20 cellular contexts compared by ENCODE assay signal in genomic region chr3:61736506-61736905, GRCh38.
A peak's percentile ranks its signal among the peaks of the same experiment; 100 is the strongest.
DNase-seq lines count a peak whose midpoint lies in the region; ATAC-seq and TF ChIP-seq lines count a peak whose summit lies in the region.
"Had no signal": no experiment of that assay in that cellular context is flagged by ENCODE, and none has a peak within 500 bp of the region (broad histone marks: within the 10 kb centered on the region; RNA-seq: fewer than 3 reads in every experiment).

No MANE protein-coding gene starts in this region.

- H3K9me3 ChIP-seq in IMR-90 (ENCODE audit: control insufficient read depth, insufficient read depth, low read length), result no peaks in the 10 kb centered on the region
- H3K9me3 ChIP-seq: A549, BE2C, SJSA1 had no signal

- H3K56ac ChIP-seq in IMR-90 (ENCODE audit: extremely low read depth, insufficient read depth, low read length), result no peak overlapping the region

- H4K8ac ChIP-seq in IMR-90 (ENCODE audit: low read depth in 2 of 2, low read length in 2 of 2), result no peak overlapping the region

- no peak overlapping the region for H3K4me2 ChIP-seq in IMR-90 (ENCODE audit: low read depth, low read length)
- H3K4me2 ChIP-seq: A549 had no signal

- no peak overlapping the region for H3K18ac ChIP-seq in IMR-90 (ENCODE audit: low read depth, low read length)

- peaks cover 11% of the 10 kb centered on the region for H3K36me3 Mint-ChIP-seq in brain

- H3K4ac ChIP-seq in IMR-90 (ENCODE audit: low read depth, low read length), result no peak overlapping the region

- no peaks in the 10 kb centered on the region for H3K36me3 ChIP-seq in IMR-90 (ENCODE audit: control insufficient read depth, insufficient read depth, low read length)
- H3K36me3 ChIP-seq in H7 (replicated peaks; ENCODE audit: control insufficient read depth, insufficient read depth, low read length), result no peaks in the 10 kb centered on the region
- H3K36me3 ChIP-seq: BE2C, SJSA1 had no signal

- no TSS peak for BruUV-seq in IMR-90 (replicated peaks; lab: Mats Ljungman, UMichigan)

- intact Hi-C loops in IMR-90 (cut with micrococcal nuclease), result no loop called here

- peaks cover 68% of the 10 kb centered on the region for H3K4me1 Mint-ChIP-seq in brain

- CTCF ChIA-PET in IMR-90 (lab: Yijun Ruan, JAX), result no interaction called here

- no peaks in the 10 kb centered on the region for H3K4me1 ChIP-seq in IMR-90 (ENCODE audit: control insufficient read depth, insufficient read depth, low read length)
- H3K4me1 ChIP-seq: A549, BE2C, SJSA1 had no signal

- H3K79me1 ChIP-seq in IMR-90 (ENCODE audit: low read depth in 1 of 2, low read length in 2 of 2), result peaks cover 13 to 41% of the 10 kb centered on the region in 2 experiments

- no peak for TF ChIP-seq RAD21 in IMR-90 (IDR thresholded peaks at IDR 0.05; ENCODE audit: low read length)

- TF ChIP-seq CTCF in IMR-90 (conservative IDR thresholded peaks at IDR 0.05; ENCODE audit: low read depth, low read length) (no peak), brain (conservative IDR thresholded peaks at IDR 0.05) (no peak)

- no peak overlapping the region for H3K27ac ChIP-seq in IMR-90 (ENCODE audit: insufficient read depth, low read length)
- H3K27ac ChIP-seq: A549, SJSA1 had no signal

- H4K5ac ChIP-seq in IMR-90 (ENCODE audit: low read depth, low read length), result no peak overlapping the region

- no peak overlapping the region for H3K4me3 ChIP-seq in IMR-90 (ENCODE audit: insufficient read depth, low read depth, low read length)
- no peak overlapping the region for H3K4me3 ChIP-seq in H7 (ENCODE audit: insufficient read depth, low read depth, low read length)
- H3K4me3 ChIP-seq: A549, K562, SJSA1 had no signal

- no CpG with 5 or more reads among the region's 5 CpGs for WGBS in IMR-90 (ENCODE audit: extremely low coverage in 2 of 2, insufficient read length in 1 of 2), 2 experiments

- H3K4me3 Mint-ChIP-seq in brain, result peak overlapping the region in 1 of 5 experiments; percentile 21

- H2AK9ac ChIP-seq in IMR-90 (replicated peaks; ENCODE audit: low read depth, low read length, poor library complexity), result no peak overlapping the region

- no peak overlapping the region for H2BK5ac ChIP-seq in IMR-90 (ENCODE audit: low read depth, low read length, poor library complexity, severe bottlenecking)

- H3K9ac ChIP-seq in IMR-90 (ENCODE audit: low read depth, low read length), result no peak overlapping the region

- H3K14ac ChIP-seq in IMR-90 (replicated peaks; ENCODE audit: low read depth, low read length), result no peak overlapping the region

- no peak overlapping the region for H3K23ac ChIP-seq in IMR-90 (ENCODE audit: low read depth, low read length)

- dilution Hi-C loops in IMR-90 (cut with HindIII; ENCODE audit: low sequenced_read_pairs, unreplicated experiment), result no loop called here

- H3K9me3 Mint-ChIP-seq in brain, result peaks cover 0 to 2% (median 0%) of the 10 kb centered on the region in 5 experiments

- in situ Hi-C loops in IMR-90 (cut with MboI; ENCODE audit: low sequenced_read_pairs), result no loop called here

- DNase-seq in Daoy (ENCODE audit: low read depth) (peak; percentile 8), IMR-90 (peak; percentile 7), kidney tubule cell (ENCODE audit: low spot score) (peak; percentile 52), H7 (no peak)
- DNase-seq in activated CD4-positive, alpha-beta T cell treated with anti-CD3 and anti-CD28 coated beads, Interleukin-2, amount 50 U/mL, for 1 hour, result no peak
- DNase-seq: BE2C; NCI-H1092 treated with DMSO at 0.1 percent for 48 hours; NCI-H1436 treated with DMSO at 0.1 percent for 48 hours; NCI-H2029; NCI-H345; NCI-H524; NCI-H774; NK-92 treated with Interleukin-12 subunit alpha and Interleukin-12 subunit beta, amount 100 ng/mL, for 24 hours had no signal

- no peak overlapping the region for H2BK20ac ChIP-seq in IMR-90 (ENCODE audit: low read depth, low read length)

- peaks cover 10% of the 10 kb centered on the region; the same call in 1 of the 2 replicates for H4K20me1 ChIP-seq in IMR-90 (ENCODE audit: insufficient read depth, low read length)

- POLR2A ChIA-PET in IMR-90 (lab: Charles Lee; ENCODE audit: unreplicated experiment), result no interaction called here

- H2BK15ac ChIP-seq in IMR-90 (ENCODE audit: low read depth, low read length), result no peak overlapping the region

- TF ChIP-seq POLR2A in IMR-90 (IDR thresholded peaks at IDR 0.05; ENCODE audit: low read depth, low read length), result no peak

- no peak overlapping the region for H2AK5ac ChIP-seq in IMR-90 (ENCODE audit: low read depth, low read length)

- no peak overlapping the region for H2BK120ac ChIP-seq in IMR-90 (ENCODE audit: low read depth, low read length)

- H3K27me3 ChIP-seq in IMR-90 (ENCODE audit: control insufficient read depth, insufficient read depth, low read length) (no peaks in the 10 kb centered on the region), H7 (ENCODE audit: control insufficient read depth, insufficient read depth, low read length) (no peaks in the 10 kb centered on the region)
- H3K27me3 ChIP-seq: BE2C, SJSA1 had no signal

- H3K9me1 ChIP-seq in IMR-90 (ENCODE audit: insufficient read depth, low read length), result no peaks in the 10 kb centered on the region; the same call in 1 of the 2 replicates

- no peak overlapping the region for H2AFZ ChIP-seq in IMR-90 (replicated peaks; ENCODE audit: low read length, poor library complexity)

- no peak for ATAC-seq in IMR-90 (ENCODE audit: low read depth)
- ATAC-seq in GM21737 (IDR thresholded peaks at IDR 0.05; ENCODE audit: unreplicated experiment), result no peak
- ATAC-seq: A549, K562, Panc1, Right ventricle myocardium inferior had no signal

- no peaks in the 10 kb centered on the region for H3K27me3 Mint-ChIP-seq in brain

- H4K91ac ChIP-seq in IMR-90 (ENCODE audit: insufficient read depth, low read depth, low read length), result no peak overlapping the region

- peak overlapping the region in 3 of 5 experiments; percentile 1 to 50 (median 25) for H3K27ac Mint-ChIP-seq in brain

TF ChIP-seq in IMR-90, 13 proteins besides CTCF, POLR2A, EP300 and RAD21:
- no peak for TF ChIP-seq ELK1 (IDR thresholded peaks at IDR 0.05; ENCODE audit: borderline replicate concordance, low read depth, low read length)
- no peak for TF ChIP-seq MXI1 (IDR thresholded peaks at IDR 0.05; ENCODE audit: borderline replicate concordance, low read depth, low read length)
- no peak for TF ChIP-seq SMC3 (IDR thresholded peaks at IDR 0.05; ENCODE audit: low read depth, low read length)
- TF ChIP-seq USF2 (IDR thresholded peaks at IDR 0.05; ENCODE audit: low read depth, low read length), result no peak
- no peak for TF ChIP-seq RFX5 (IDR thresholded peaks at IDR 0.05; ENCODE audit: low read depth, low read length)
- no peak for TF ChIP-seq FOS (IDR thresholded peaks at IDR 0.05; ENCODE audit: low read depth, low read length)
- TF ChIP-seq NFE2L2 (IDR thresholded peaks at IDR 0.05; ENCODE audit: low read depth, low read length), result no peak
- TF ChIP-seq CHD1 (IDR thresholded peaks at IDR 0.05; ENCODE audit: low read depth, low read length), result no peak
- no peak for TF ChIP-seq RCOR1 (IDR thresholded peaks at IDR 0.05; ENCODE audit: insufficient replicate concordance, low read length)
- no peak for TF ChIP-seq BHLHE40 (IDR thresholded peaks at IDR 0.05; ENCODE audit: low read depth, low read length)
- no peak for TF ChIP-seq MAZ (IDR thresholded peaks at IDR 0.05; ENCODE audit: borderline replicate concordance, low read depth, low read length)
- TF ChIP-seq MAFK (IDR thresholded peaks at IDR 0.05; ENCODE audit: low read depth, low read length), result no peak
- TF ChIP-seq CEBPB (IDR thresholded peaks at IDR 0.05; ENCODE audit: low read depth, low read length), result no peak

Comparison
In these comparisons a context has a peak if more than half of its experiments do, and no peak if none do; other contexts are left out.
1. DNase-seq: peak in Daoy (single experiment), IMR-90 (single experiment) and kidney tubule cell (single experiment); none in H7 (single experiment) and activated CD4-positive, alpha-beta T cell treated with anti-CD3 and anti-CD28 coated beads, Interleukin-2, amount 50 U/mL, for 1 hour (single experiment).